In genomic region chr15:72196409-72197044, GRCh38 we compare ENCODE assay signal across 12 cellular contexts. TPM values are rescaled to one million over a fixed set of nuclear protein-coding genes. Genes with fewer than 3 reads are reported as not detected.
A peak's percentile ranks its signal among the peaks of the same experiment; 100 is the strongest.
DNase-seq lines count a peak whose midpoint lies in the region; ATAC-seq, FAIRE-seq and TF ChIP-seq lines count a peak whose summit lies in the region.
"Had no signal": no experiment of that assay in that cellular context is flagged by ENCODE, and none has a peak within 500 bp of the region (broad histone marks: within the 10 kb centered on the region; RNA-seq: fewer than 3 reads in every experiment).

No MANE protein-coding gene starts in this region.

- H3K27ac ChIP-seq in astrocyte (ENCODE audit: low read depth, low read length), result no peak overlapping the region
- peak overlapping the region; percentile 69 to 71 for H3K27ac ChIP-seq in left lung
- H3K27ac ChIP-seq in tibial nerve, result peak overlapping the region in 2 of 4 donors; percentile 67 to 82

- H3K27ac Mint-ChIP-seq in astrocyte (ENCODE audit: unreplicated experiment) (peak overlapping the region; percentile 53), natural killer cell (no peak overlapping the region)
- H3K27ac Mint-ChIP-seq: stimulated activated naive CD8-positive, alpha-beta T cell treated with anti-CD3 and anti-CD28 coated beads, Interleukin-15, Interleukin-2, amounts not matched to agents 100 ng/mL and 50 ng/mL, for 24 hours had no signal

- intact Hi-C loops in left lung (cut with DNase I), result no loop called here
- intact Hi-C loops in natural killer cell (cut with micrococcal nuclease), result loop anchor here (5.0 to 10.0 kb wide), 2 partner anchors 76 to 478 kb away; partner anchors contain the start of gene PARP6

- H3K4me2 ChIP-seq in astrocyte (ENCODE audit: low read length), result peak overlapping the region; percentile 81

- DNase-seq in activated T-cell treated with anti-CD3 and anti-CD28 coated beads, Interleukin-2, amount 50 U/mL, for 4 hours, result no peak
- DNase-seq in activated T-cell treated with anti-CD3 and anti-CD28 coated beads for 4 hours (no peak), astrocyte (ENCODE audit: low read depth) (no peak), left lung (no peak), tibial nerve (ENCODE audit: low spot score in 2 of 2) (no peak), natural killer cell (no peak), SIG-M5 treated with dmso at 0.1 percent for 504 hours (lab: John Stamatoyannopoulos, UW; ENCODE audit: unreplicated experiment) (no peak)
- DNase-seq: NCI-H510A treated with DMSO at 0.1 percent for 48 hours, T-helper 1 cell had no signal

- WGBS in tibial nerve, 2 donors, result 50 to 57% methylated on average over 13 of the region's 13 CpGs

- H3K9ac ChIP-seq in astrocyte (ENCODE audit: low read length), result no peak overlapping the region

- no peak for TF ChIP-seq POLR2A in tibial nerve (IDR thresholded peaks at IDR 0.05)

- no peaks in the 10 kb centered on the region for H3K9me3 Mint-ChIP-seq in activated T-cell treated with anti-CD3 and anti-CD28 coated beads, Interleukin-2, amount 50 U/mL, for 4 hours
- H3K9me3 Mint-ChIP-seq in astrocyte (ENCODE audit: unreplicated experiment) (no peaks in the 10 kb centered on the region), natural killer cell (no peaks in the 10 kb centered on the region)
- H3K9me3 Mint-ChIP-seq: stimulated activated naive CD8-positive, alpha-beta T cell treated with anti-CD3 and anti-CD28 coated beads, Interleukin-15, Interleukin-2, amounts not matched to agents 100 ng/mL and 50 ng/mL, for 24 hours had no signal

- H3K4me3 ChIP-seq in astrocyte (ENCODE audit: insufficient read depth, low read depth, low read length) (no peak overlapping the region), left lung (peak overlapping the region; percentile 45 to 50), tibial nerve (peak overlapping the region; percentile 40 to 78 (median 46))

- H2AFZ ChIP-seq in astrocyte (ENCODE audit: low read depth, low read length), result no peak overlapping the region

- ATAC-seq in activated T-cell treated with anti-CD3 and anti-CD28 coated beads, Interleukin-2, amount 50 U/mL, for 4 hours, result no peak
- ATAC-seq in left lung, result peak; percentile 1
- ATAC-seq in natural killer cell, result no peak
- ATAC-seq in GM18519 (IDR thresholded peaks at IDR 0.05; ENCODE audit: low FRiP score, unreplicated experiment), result no peak

- peak overlapping the region; percentile 8 for H3K4me3 Mint-ChIP-seq in activated T-cell treated with anti-CD3 and anti-CD28 coated beads, Interleukin-2, amount 50 U/mL, for 4 hours
- H3K4me3 Mint-ChIP-seq in astrocyte (ENCODE audit: unreplicated experiment) (no peak overlapping the region), natural killer cell (no peak overlapping the region)

- H3K9me3 ChIP-seq in astrocyte (ENCODE audit: insufficient read depth, low read depth, low read length) (no peaks in the 10 kb centered on the region), left lung (no peaks in the 10 kb centered on the region), tibial nerve (no peaks in the 10 kb centered on the region)
- H3K9me3 ChIP-seq: gastroesophageal sphincter had no signal

- peaks cover 6% of the 10 kb centered on the region for H3K4me1 Mint-ChIP-seq in activated T-cell treated with anti-CD3 and anti-CD28 coated beads, Interleukin-2, amount 50 U/mL, for 4 hours (ENCODE audit: low read depth)
- H3K4me1 Mint-ChIP-seq in astrocyte (ENCODE audit: low read depth, unreplicated experiment) (peaks cover 13% of the 10 kb centered on the region), natural killer cell (peaks cover 5% of the 10 kb centered on the region in 2 donors)

- H3K36me3 ChIP-seq in astrocyte (ENCODE audit: insufficient read depth, low read length) (peaks cover 32% of the 10 kb centered on the region), left lung (peaks cover 0 to 37% of the 10 kb centered on the region in 2 donors), tibial nerve (peaks cover 0 to 31% (median 12%) of the 10 kb centered on the region in 3 donors)

- H3K79me2 ChIP-seq in astrocyte (ENCODE audit: insufficient read depth, low read length), result peaks cover 5% of the 10 kb centered on the region

- H3K27me3 ChIP-seq in astrocyte (ENCODE audit: insufficient read depth, low read length), result no peaks in the 10 kb centered on the region
- H3K27me3 ChIP-seq in left lung, result peaks cover 0 to 27% of the 10 kb centered on the region in 2 donors
- peaks cover 0 to 5% of the 10 kb centered on the region in 2 donors for H3K27me3 ChIP-seq in tibial nerve

- TF ChIP-seq EP300 in tibial nerve (IDR thresholded peaks at IDR 0.05), result no peak

- peaks cover 47% of the 10 kb centered on the region for H4K20me1 ChIP-seq in astrocyte (ENCODE audit: insufficient read depth, low read length)

- peaks cover 27% of the 10 kb centered on the region for H3K36me3 Mint-ChIP-seq in activated T-cell treated with anti-CD3 and anti-CD28 coated beads, Interleukin-2, amount 50 U/mL, for 4 hours (ENCODE audit: insufficient read depth)
- peaks cover 13% of the 10 kb centered on the region for H3K36me3 Mint-ChIP-seq in astrocyte (ENCODE audit: low read depth, unreplicated experiment)
- H3K36me3 Mint-ChIP-seq in natural killer cell, result no peaks in the 10 kb centered on the region

- no peak for FAIRE-seq in astrocyte (lab: Jason Lieb, UNC)

- peaks cover 25% of the 10 kb centered on the region for H3K27me3 Mint-ChIP-seq in activated T-cell treated with anti-CD3 and anti-CD28 coated beads, Interleukin-2, amount 50 U/mL, for 4 hours (ENCODE audit: low read depth)
- no peaks in the 10 kb centered on the region for H3K27me3 Mint-ChIP-seq in astrocyte (ENCODE audit: low read depth, unreplicated experiment)
- peaks cover 17 to 20% of the 10 kb centered on the region in 2 donors for H3K27me3 Mint-ChIP-seq in natural killer cell (ENCODE audit: low read depth in 2 of 2)

- TF ChIP-seq CTCF in astrocyte (IDR thresholded peaks at IDR 0.05; ENCODE audit: insufficient read depth, low read depth, low read length) (no peak), left lung (IDR thresholded peaks at IDR 0.05) (no peak), tibial nerve (IDR thresholded peaks at IDR 0.05) (no peak), natural killer cell (IDR thresholded peaks at IDR 0.05) (no peak)

- H3K4me1 ChIP-seq in astrocyte (ENCODE audit: insufficient read depth, low read length), result peaks cover 7% of the 10 kb centered on the region
- peaks cover 12 to 56% of the 10 kb centered on the region in 2 donors for H3K4me1 ChIP-seq in left lung
- peaks cover 0 to 26% (median 3%) of the 10 kb centered on the region in 4 donors for H3K4me1 ChIP-seq in tibial nerve

RNA-seq across cellular contexts. Expression of gene GRAMD2A, which starts 1.1 kb away (rescaled TPM):
- total RNA-seq in activated T-cell treated with anti-CD3 and anti-CD28 coated beads, Interleukin-2, amount 50 U/mL, for 4 hours, result not detected
- total RNA-seq in astrocyte (0.68 and 0.77 TPM in 2 replicates), left lung (10 to 100 TPM; 20.7 to 36.1 TPM), tibial nerve (1 to 10 TPM; 1.1 to 2.9 (median 2.2) TPM), natural killer cell (not detected)

RNA-seq across cellular contexts. Expression of gene PKM, which starts 34.5 kb away (rescaled TPM):
- total RNA-seq in activated T-cell treated with anti-CD3 and anti-CD28 coated beads, Interleukin-2, amount 50 U/mL, for 4 hours, result 1,000 to 10,000 TPM; 2,397 to 2,519 (median 2,398) TPM
- 2,189 and 2,288 TPM in 2 replicates for total RNA-seq in astrocyte
- total RNA-seq in left lung, result 100 to 1,000 TPM; 596 to 991 TPM
- total RNA-seq in tibial nerve, result 100 to 1,000 TPM; 261 to 293 (median 272) TPM
- 100 to 1,000 TPM; 121 to 180 (median 155) TPM for total RNA-seq in natural killer cell

Comparison
In these comparisons a context has a peak if more than half of its experiments do, and no peak if none do; other contexts are left out.
1. RNA of gene GRAMD2A, which starts 1.1 kb away (total RNA-seq): 20.7 to 36.1 TPM in left lung; 1.1 to 2.9 TPM in tibial nerve, 0.68 to 0.77 TPM in astrocyte, not detected in activated T-cell treated with anti-CD3 and anti-CD28 coated beads, Interleukin-2, amount 50 U/mL, for 4 hours and not detected in natural killer cell; every median in the first group is over 4 times any median in the second.